14 cellular contexts compared by ENCODE assay signal in genomic region chr1:19665456-19666138, GRCh38. TPM values are rescaled to one million over a fixed set of nuclear protein-coding genes. Genes with fewer than 3 reads are reported as not detected.
DNase-seq lines count a peak whose midpoint lies in the region; ATAC-seq, FAIRE-seq and TF ChIP-seq lines count a peak whose summit lies in the region.
"Had no signal": no experiment of that assay in that cellular context is flagged by ENCODE, and none has a peak within 500 bp of the region (broad histone marks: within the 10 kb centered on the region; RNA-seq: fewer than 3 reads in every experiment).

No MANE protein-coding gene starts in this region.

- FAIRE-seq in H54 (lab: Jason Lieb, UNC), result no peak
- FAIRE-seq: colon had no signal

- H3K4me2 ChIP-seq in HCT116 (ENCODE audit: low read length), result peak overlapping the region; percentile 69
- H3K4me2 ChIP-seq in mammary epithelial cell (ENCODE audit: insufficient read depth, low read depth, low read length), result peak overlapping the region; percentile 72

- no peaks in the 10 kb centered on the region for H4K20me1 ChIP-seq in HCT116 (ENCODE audit: insufficient read depth)
- H4K20me1 ChIP-seq in mammary epithelial cell (ENCODE audit: insufficient read depth, low read length), result no peaks in the 10 kb centered on the region

- H3K9me3 Mint-ChIP-seq in CD4-positive, CD25-positive, alpha-beta regulatory T cell, result no peaks in the 10 kb centered on the region

- no peak for TF ChIP-seq RAD21 in HCT116 (IDR thresholded peaks at IDR 0.05; ENCODE audit: low read depth)

- H3K9me2 ChIP-seq in HCT116 (ENCODE audit: insufficient read depth), result no peaks in the 10 kb centered on the region

- TF ChIP-seq POLR2A in HCT116 (IDR thresholded peaks at IDR 0.05; ENCODE audit: borderline replicate concordance, extremely low read depth, insufficient read depth, insufficient read length), result no peak
- no peak for TF ChIP-seq POLR2A in H54 (IDR thresholded peaks at IDR 0.05; ENCODE audit: low read depth, low read length)

- CTCF ChIA-PET in HCT116 (lab: Charles Lee) (no interaction called here), mammary epithelial cell (lab: Charles Lee; ENCODE audit: low non-redundant PET) (no interaction called here)

- peaks cover 64% of the 10 kb centered on the region for H3K27me3 Mint-ChIP-seq in CD4-positive, CD25-positive, alpha-beta regulatory T cell

- H3K4me3 Mint-ChIP-seq in CD4-positive, CD25-positive, alpha-beta regulatory T cell, result peak overlapping the region; percentile 71 to 93 (median 74)
- H3K4me3 Mint-ChIP-seq: activated CD8-positive, alpha-beta memory T cell treated with anti-CD3 and anti-CD28 coated beads, Interleukin-2, amount 10 ng/mL, durations not matched to agents 7 days and 5 days had no signal

- intact Hi-C loops in HCT116 (cut with micrococcal nuclease) (no loop called here), mammary epithelial cell (cut with micrococcal nuclease) (no loop called here)

- H3K4me3 ChIP-seq in CD4-positive, CD25-positive, alpha-beta regulatory T cell (ENCODE audit: low read depth, low read length), result no peak overlapping the region
- H3K4me3 ChIP-seq in HCT116 (replicated peaks in 1 of 2; ENCODE audit: low read depth in 1 of 2, low read length in 2 of 2), result peak overlapping the region; percentile 30 to 51
- H3K4me3 ChIP-seq in mammary epithelial cell (replicated peaks in 1 of 3; ENCODE audit: insufficient read depth in 1 of 3, low read depth in 2 of 3, low read length in 3 of 3), result no peak overlapping the region
- H3K4me3 ChIP-seq in mesodermal cell (ENCODE audit: extremely low read depth, insufficient read depth, low read length, poor library complexity, severe bottlenecking), result peak overlapping the region; percentile 16

- peaks cover 9 to 34% (median 18%) of the 10 kb centered on the region in 4 donors for H3K4me1 Mint-ChIP-seq in CD4-positive, CD25-positive, alpha-beta regulatory T cell

- dilution Hi-C loops in mammary epithelial cell (cut with HindIII; ENCODE audit: low sequenced_read_pairs), result loop anchor here (5.0 kb wide), 2 partner anchors 42 to 72 kb away; no protein-coding TSS in a partner anchor

- no peak for TF ChIP-seq CTCF in HCT116 (IDR thresholded peaks at IDR 0.05 in 2 of 3, conservative IDR thresholded peaks at IDR 0.05 in 1 of 3; ENCODE audit: borderline replicate concordance in 1 of 3, insufficient read depth in 1 of 3, low read depth in 2 of 3, low read length in 2 of 3)
- TF ChIP-seq CTCF in mammary epithelial cell (conservative IDR thresholded peaks at IDR 0.05 in 1 of 2, IDR thresholded peaks at IDR 0.05 in 1 of 2; ENCODE audit: extremely low read depth in 1 of 2, insufficient read depth in 1 of 2, low read depth in 1 of 2, low read length in 2 of 2), result no peak

- H3K27me3 ChIP-seq in CD4-positive, CD25-positive, alpha-beta regulatory T cell (ENCODE audit: control insufficient read depth, insufficient read depth, low read length), result peaks cover 6% of the 10 kb centered on the region
- no peaks in the 10 kb centered on the region for H3K27me3 ChIP-seq in HCT116 (ENCODE audit: insufficient read depth, low read length)
- H3K27me3 ChIP-seq in mammary epithelial cell (ENCODE audit: insufficient read depth, low read length), result peaks cover 19% of the 10 kb centered on the region

- ATAC-seq in CD4-positive, CD25-positive, alpha-beta regulatory T cell (ENCODE audit: low read depth in 2 of 2), result peak in 1 of 2 donors; percentile 19
- ATAC-seq in HCT116, result no peak
- no peak for ATAC-seq in GM18519 (IDR thresholded peaks at IDR 0.05; ENCODE audit: low FRiP score, unreplicated experiment)
- ATAC-seq in GM18511 (IDR thresholded peaks at IDR 0.05; ENCODE audit: unreplicated experiment), result no peak

- no peaks in the 10 kb centered on the region for H3K36me3 ChIP-seq in CD4-positive, CD25-positive, alpha-beta regulatory T cell (ENCODE audit: control insufficient read depth, insufficient read depth, low read length)
- H3K36me3 ChIP-seq in HCT116 (ENCODE audit: control insufficient read depth in 1 of 2, insufficient read depth in 2 of 2, low read length in 2 of 2) (no peaks in the 10 kb centered on the region), mammary epithelial cell (ENCODE audit: insufficient read depth, low read length) (no peaks in the 10 kb centered on the region), mesodermal cell (ENCODE audit: control insufficient read depth, insufficient read depth, low read length) (no peaks in the 10 kb centered on the region)
- H3K36me3 ChIP-seq: upper lobe of left lung had no signal

- RAD21 ChIA-PET in HCT116 (lab: Charles Lee; ENCODE audit: low non-redundant PET in 1 of 2, low total read pairs in 2 of 2, uncharacterized antibody in 2 of 2, unreplicated experiment in 2 of 2), result no interaction called here

- H3K9ac ChIP-seq in HCT116 (ENCODE audit: low read length) (peak overlapping the region; percentile 36; the same call in 1 of the 2 replicates), mammary epithelial cell (ENCODE audit: insufficient read depth, low read length) (no peak overlapping the region)

- H3K27ac ChIP-seq in CD4-positive, CD25-positive, alpha-beta regulatory T cell (ENCODE audit: insufficient read depth, low read length, poor library complexity, severe bottlenecking), result no peak overlapping the region
- no peak overlapping the region; the same call in 1 of the 2 replicates for H3K27ac ChIP-seq in HCT116 (ENCODE audit: low read depth, low read length)
- no peak overlapping the region for H3K27ac ChIP-seq in mammary epithelial cell (ENCODE audit: insufficient read depth, low read depth, low read length)
- no peak overlapping the region for H3K27ac ChIP-seq in mesodermal cell (ENCODE audit: low read depth, low read length, severe bottlenecking)
- H3K27ac ChIP-seq: upper lobe of left lung had no signal

- WGBS in mammary epithelial cell (ENCODE audit: low coverage, missing lambda C conversion rate), result no CpG with 5 or more reads among the region's 63 CpGs
- WGBS in mesodermal cell (ENCODE audit: insufficient coverage in 2 of 2), 2 experiments, result 13 to 17% methylated on average over 40 to 53 of the region's 63 CpGs

- no peak for DNase-seq in CD4-positive, CD25-positive, alpha-beta regulatory T cell
- DNase-seq in HCT116 (ENCODE audit: low read depth, low spot score) (no peak), mammary epithelial cell (no peak), H54 (ENCODE audit: insufficient read length, low spot score) (no peak), NCI-H2081 (lab: John Stamatoyannopoulos, UW) (no peak)
- DNase-seq: activated CD8-positive, alpha-beta memory T cell treated with anti-CD3 and anti-CD28 coated beads, Interleukin-2, amount 10 ng/mL, durations not matched to agents 7 days and 5 days; occipital lobe; SHP77; stimulated activated CD4-positive, alpha-beta T cell treated with anti-CD3 and anti-CD28 coated beads, Interleukin-4, amount 100 ng/mL, for 4 hours had no signal

- POLR2A ChIA-PET in HCT116 (lab: Charles Lee), result no interaction called here

- H2AFZ ChIP-seq in HCT116 (ENCODE audit: low read depth, low read length, poor library complexity, severe bottlenecking), result no peak overlapping the region
- no peak overlapping the region for H2AFZ ChIP-seq in mammary epithelial cell (ENCODE audit: low read depth, low read length)

- BruUV-seq in HCT116 (replicated peaks; lab: Mats Ljungman, UMichigan), result no TSS peak
- no TSS peak for BruUV-seq in mammary epithelial cell (replicated peaks; lab: Mats Ljungman, UMichigan)

- H3K79me2 ChIP-seq in HCT116 (ENCODE audit: insufficient read depth, low read length) (no peaks in the 10 kb centered on the region), mammary epithelial cell (ENCODE audit: insufficient read depth, low read length) (no peaks in the 10 kb centered on the region)

- peaks cover 16% of the 10 kb centered on the region for H3K4me1 ChIP-seq in CD4-positive, CD25-positive, alpha-beta regulatory T cell (ENCODE audit: control insufficient read depth, insufficient read depth, low read length, poor library complexity, severe bottlenecking)
- H3K4me1 ChIP-seq in HCT116 (ENCODE audit: control insufficient read depth in 1 of 2, insufficient read depth in 2 of 2, low read length in 2 of 2), result no peaks in the 10 kb centered on the region
- H3K4me1 ChIP-seq in mammary epithelial cell (ENCODE audit: insufficient read depth, low read length), result peaks cover 10% of the 10 kb centered on the region
- no peaks in the 10 kb centered on the region for H3K4me1 ChIP-seq in mesodermal cell (ENCODE audit: control insufficient read depth, insufficient read depth, low read length, poor library complexity, severe bottlenecking)

- H3K9me3 ChIP-seq in CD4-positive, CD25-positive, alpha-beta regulatory T cell (ENCODE audit: control insufficient read depth in 2 of 2, low read length in 2 of 2), result no peaks in the 10 kb centered on the region
- no peaks in the 10 kb centered on the region for H3K9me3 ChIP-seq in HCT116 (ENCODE audit: control insufficient read depth in 1 of 2, insufficient read depth in 1 of 2, low read depth in 1 of 2, low read length in 2 of 2)
- H3K9me3 ChIP-seq in mammary epithelial cell (replicated peaks; ENCODE audit: insufficient read depth, low read length), result no peaks in the 10 kb centered on the region
- no peaks in the 10 kb centered on the region for H3K9me3 ChIP-seq in mesodermal cell (ENCODE audit: control insufficient read depth, low read length)
- H3K9me3 ChIP-seq: upper lobe of left lung had no signal

- no peaks in the 10 kb centered on the region for H3K36me3 Mint-ChIP-seq in CD4-positive, CD25-positive, alpha-beta regulatory T cell
- H3K36me3 Mint-ChIP-seq: activated CD8-positive, alpha-beta memory T cell treated with anti-CD3 and anti-CD28 coated beads, Interleukin-2, amount 10 ng/mL, durations not matched to agents 7 days and 5 days had no signal

- in situ Hi-C loops in mammary epithelial cell (cut with MboI; ENCODE audit: low sequenced_read_pairs in 2 of 2), result no loop called here

- no peak overlapping the region for H3K27ac Mint-ChIP-seq in CD4-positive, CD25-positive, alpha-beta regulatory T cell
- H3K27ac Mint-ChIP-seq: activated CD8-positive, alpha-beta memory T cell treated with anti-CD3 and anti-CD28 coated beads, Interleukin-2, amount 10 ng/mL, durations not matched to agents 7 days and 5 days had no signal

RNA-seq across cellular contexts. Expression of gene HTR6, which starts 0.9 kb away (rescaled TPM):
- not detected for total RNA-seq in CD4-positive, CD25-positive, alpha-beta regulatory T cell
- under 1 TPM in 3 of 4 donors, not detected in 1; 0.15 to 0.31 (median 0.19) TPM for polyA plus RNA-seq in CD4-positive, CD25-positive, alpha-beta regulatory T cell
- 0.57 TPM for total RNA-seq in HCT116 (2021; ENCODE audit: unreplicated experiment)
- polyA plus RNA-seq in HCT116 (2012), result 0.60 and 0.72 TPM in 2 replicates
- total RNA-seq in mammary epithelial cell, result not detected
- not detected for polyA plus RNA-seq in mammary epithelial cell
- not detected for polyA minus RNA-seq in mammary epithelial cell
- not detected for polyA plus RNA-seq in mesodermal cell (2013, experiment 1 of 2)
- polyA plus RNA-seq in mesodermal cell (2013, experiment 2 of 2), result not detected
- total RNA-seq: activated CD8-positive, alpha-beta memory T cell treated with anti-CD3 and anti-CD28 coated beads, Interleukin-2, amount 10 ng/mL, durations not matched to agents 7 days and 5 days; upper lobe of left lung had no signal

RNA-seq across cellular contexts. Expression of gene NBL1, which starts 21.5 kb away (rescaled TPM):
- total RNA-seq in CD4-positive, CD25-positive, alpha-beta regulatory T cell, result 3.3 TPM
- 1 to 10 TPM in 3 of 4 donors, under 1 TPM in 1; 0.39 to 1.4 (median 1.2) TPM for polyA plus RNA-seq in CD4-positive, CD25-positive, alpha-beta regulatory T cell
- total RNA-seq in HCT116 (2021; ENCODE audit: unreplicated experiment) (75.4 TPM), mammary epithelial cell (100 to 1,000 TPM in 1 of 2 donors, 10 to 100 TPM in 1; 49.7 to 132 TPM)
- 98.1 and 129 TPM in 2 replicates for polyA plus RNA-seq in HCT116 (2012)
- 108 TPM for polyA plus RNA-seq in mammary epithelial cell
- polyA minus RNA-seq in mammary epithelial cell, result 169 TPM
- 15.1 TPM for polyA plus RNA-seq in mesodermal cell (2013, experiment 1 of 2)
- polyA plus RNA-seq in mesodermal cell (2013, experiment 2 of 2), result 12.7 TPM

Comparison
In these comparisons a context has a peak if more than half of its experiments do, and no peak if none do; other contexts are left out.
1. H3K4me3 ChIP-seq: peak in HCT116 (2 of 2) and mesodermal cell (single experiment); none in CD4-positive, CD25-positive, alpha-beta regulatory T cell (single experiment) and mammary epithelial cell (0 of 3).
2. RNA of gene NBL1, which starts 21.5 kb away (total RNA-seq): 49.7 to 132 TPM in mammary epithelial cell and 75.4 TPM in HCT116 (single experiment); 3.3 TPM in CD4-positive, CD25-positive, alpha-beta regulatory T cell (single experiment); every median in the first group is over 10 times any median in the second.